In the genomic region with DNA sequence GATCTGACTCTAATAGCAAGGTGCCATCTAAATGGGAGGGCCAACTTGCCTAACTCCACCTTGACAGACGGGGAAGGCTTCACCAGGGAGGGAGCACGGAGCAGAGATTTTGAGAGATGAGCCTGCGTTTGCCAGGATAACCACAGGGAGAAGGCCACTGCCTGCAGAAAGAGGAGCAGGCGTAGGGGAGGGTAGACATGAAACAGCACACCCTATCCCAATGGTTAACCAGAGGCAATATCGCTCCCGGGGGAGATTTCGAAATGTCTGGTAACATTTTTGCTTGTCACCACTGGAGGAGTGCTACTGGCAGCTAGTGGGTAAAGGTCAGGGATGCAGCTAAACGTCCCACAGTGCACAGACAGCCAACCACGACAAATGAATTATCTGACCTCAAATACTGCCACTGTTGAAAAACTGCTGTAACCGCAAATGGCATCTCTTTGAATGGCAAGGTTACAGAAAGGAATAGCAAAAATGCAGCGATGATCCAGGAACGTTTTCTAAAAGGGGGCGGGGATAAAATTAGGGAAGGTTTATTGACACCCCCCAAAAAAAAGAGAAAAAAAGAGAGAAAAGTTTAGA, we compare ENCODE assay signal across 8 cellular contexts.
A peak's percentile ranks its signal among the peaks of the same experiment; 100 is the strongest.
DNase-seq lines count a peak whose midpoint lies in the region; ATAC-seq and TF ChIP-seq lines count a peak whose summit lies in the region.

No MANE protein-coding gene starts in this region.

- H2AFZ ChIP-seq in SU-DHL-6 (ENCODE audit: low read depth, low read length, severe bottlenecking): peak overlapping the region; percentile 86

- peaks cover 24% of the 10 kb centered on the region for H3F3A ChIP-seq in SU-DHL-6 (ENCODE audit: insufficient read depth)

- H3K9ac ChIP-seq in SU-DHL-6 (ENCODE audit: low read length): peak overlapping the region; percentile 55

- peak; percentile 76 for ATAC-seq in GM19467 (IDR thresholded peaks at IDR 0.05; ENCODE audit: unreplicated experiment)
- ATAC-seq in HG03520 (IDR thresholded peaks at IDR 0.05; ENCODE audit: unreplicated experiment): peak; percentile 60

- H3K36me3 ChIP-seq in SU-DHL-6 (ENCODE audit: low read length): no peaks in the 10 kb centered on the region

- no peaks in the 10 kb centered on the region for H3K9me2 ChIP-seq in SU-DHL-6 (replicated peaks; ENCODE audit: insufficient read depth, low read length)

- H3K4me3 Mint-ChIP-seq in nephron: peak overlapping the region; percentile 6 to 45 (median 39)

- DNase-seq in ELF-1 (ENCODE audit: low read depth, low spot score): peak; percentile 93
- DNase-seq in epidermal melanocyte (ENCODE audit: insufficient read length, low spot score): peak; percentile 30
- DNase-seq in effector CD4-positive, alpha-beta T cell: no peak
- no peak for DNase-seq in glomerular visceral epithelial cell (ENCODE audit: extremely low spot score)

- peaks cover 23% of the 10 kb centered on the region for H3K36me3 Mint-ChIP-seq in nephron (ENCODE audit: low read depth)

- no peaks in the 10 kb centered on the region for H3K27me3 ChIP-seq in SU-DHL-6 (ENCODE audit: low read length)

- peaks cover 27% of the 10 kb centered on the region for H3K9me3 Mint-ChIP-seq in nephron

- no peaks in the 10 kb centered on the region for H3K9me3 ChIP-seq in SU-DHL-6 (ENCODE audit: insufficient read depth, low read length)

- no peaks in the 10 kb centered on the region for H4K20me1 ChIP-seq in SU-DHL-6 (ENCODE audit: low read depth, low read length)

- peak overlapping the region; percentile 72 to 95 (median 92) for H3K27ac Mint-ChIP-seq in nephron

- H3K4me3 ChIP-seq in SU-DHL-6 (ENCODE audit: insufficient read depth, low read length, poor library complexity, severe bottlenecking): no peak overlapping the region

- peaks cover 21% of the 10 kb centered on the region for H3K4me1 Mint-ChIP-seq in nephron

- peaks cover 7% of the 10 kb centered on the region for H3K27me3 Mint-ChIP-seq in nephron (ENCODE audit: low read depth)

- H3K27ac ChIP-seq in SU-DHL-6 (ENCODE audit: low read depth, low read length): peak overlapping the region; percentile 92

- H3K4me2 ChIP-seq in SU-DHL-6 (ENCODE audit: low read depth, low read length, poor library complexity, severe bottlenecking): peak overlapping the region; percentile 69

- TF ChIP-seq CTCF in SU-DHL-6 (IDR thresholded peaks at IDR 0.05; ENCODE audit: insufficient read depth, low read length, poor library complexity, severe bottlenecking): no peak
- no peak for TF ChIP-seq CTCF in nephron (IDR thresholded peaks at IDR 0.05; ENCODE audit: unreplicated experiment in 3 of 3)

- H3K79me2 ChIP-seq in SU-DHL-6 (ENCODE audit: insufficient read depth, low read length): no peaks in the 10 kb centered on the region

Comparison
In these comparisons a context has a peak if more than half of its experiments do, and no peak if none do; other contexts are left out.
1. DNase-seq: peak in ELF-1 (single experiment) and epidermal melanocyte (single experiment); none in effector CD4-positive, alpha-beta T cell (single experiment) and glomerular visceral epithelial cell (single experiment).